In genomic region chr11:96257036-96257435, GRCh38 we compare ENCODE assay signal across 12 cellular contexts.
DNase-seq lines count a peak whose midpoint lies in the region; TF ChIP-seq lines count a peak whose summit lies in the region.
"Had no signal": no experiment of that assay in that cellular context is flagged by ENCODE, and none has a peak within 500 bp of the region (broad histone marks: within the 10 kb centered on the region; RNA-seq: fewer than 3 reads in every experiment).

No MANE protein-coding gene starts in this region.

- peaks cover 96% of the 10 kb centered on the region for H3K4me1 Mint-ChIP-seq in activated naive CD4-positive, alpha-beta T cell treated with anti-CD3 and anti-CD28 coated beads, Interleukin-2, amount 10 ng/mL, durations not matched to agents 7 days and 5 days
- H3K4me1 Mint-ChIP-seq in T-helper 1 cell treated with Interleukin-12 subunit alpha and Interleukin-12 subunit beta and Interleukin-4 antibody, amounts not matched to agents 30 μg/mL and 1 μg/mL, for 36 hours (ENCODE audit: low read depth) = peaks cover 71% of the 10 kb centered on the region

- H3K9me3 ChIP-seq in hepatocyte (ENCODE audit: low read depth) (no peaks in the 10 kb centered on the region), transverse colon (no peaks in the 10 kb centered on the region)
- H3K9me3 ChIP-seq: thoracic aorta had no signal

- no peaks in the 10 kb centered on the region for H3K9me2 ChIP-seq in hepatocyte (replicated peaks; ENCODE audit: insufficient read depth)

- peak overlapping the region; percentile 96 for H3K27ac Mint-ChIP-seq in activated naive CD4-positive, alpha-beta T cell treated with anti-CD3 and anti-CD28 coated beads, Interleukin-2, amount 10 ng/mL, durations not matched to agents 7 days and 5 days
- peak overlapping the region; percentile 97 for H3K27ac Mint-ChIP-seq in T-helper 1 cell treated with Interleukin-12 subunit alpha and Interleukin-12 subunit beta and Interleukin-4 antibody, amounts not matched to agents 30 μg/mL and 1 μg/mL, for 36 hours
- H3K27ac Mint-ChIP-seq: H9 had no signal

- peaks cover under 1% of the 10 kb centered on the region for H3K9me3 Mint-ChIP-seq in activated naive CD4-positive, alpha-beta T cell treated with anti-CD3 and anti-CD28 coated beads, Interleukin-2, amount 10 ng/mL, durations not matched to agents 7 days and 5 days
- H3K9me3 Mint-ChIP-seq in T-helper 1 cell treated with Interleukin-12 subunit alpha and Interleukin-12 subunit beta and Interleukin-4 antibody, amounts not matched to agents 30 μg/mL and 1 μg/mL, for 36 hours = no peaks in the 10 kb centered on the region
- H3K9me3 Mint-ChIP-seq: H9 had no signal

- no peaks in the 10 kb centered on the region for H3K36me3 ChIP-seq in hepatocyte (replicated peaks; ENCODE audit: insufficient read depth, low read depth)
- H3K36me3 ChIP-seq in transverse colon = no peaks in the 10 kb centered on the region
- H3K36me3 ChIP-seq: thoracic aorta had no signal

- TF ChIP-seq POLR2A in transverse colon (IDR thresholded peaks at IDR 0.05) = no peak

- CTCF ChIA-PET in activated naive CD4-positive, alpha-beta T cell treated with anti-CD3 and anti-CD28 coated beads, Interleukin-2, amount 10 ng/mL, durations not matched to agents 7 days and 5 days (lab: Charles Lee) = interaction anchor here (1.0 to 1.8 kb wide), 4 partner anchors 9 to 85 kb away, joined by 3 to 16 read pairs (median 3); partner anchors contain the start of gene MAML2

- no peak overlapping the region for H3K4me3 ChIP-seq in hepatocyte
- H3K4me3 ChIP-seq in transverse colon = no peak overlapping the region
- H3K4me3 ChIP-seq: thoracic aorta had no signal

- TF ChIP-seq CTCF in hepatocyte (IDR thresholded peaks at IDR 0.05; ENCODE audit: poor library complexity) = no peak
- no peak for TF ChIP-seq CTCF in transverse colon (IDR thresholded peaks at IDR 0.05)

- no peaks in the 10 kb centered on the region for H3K27me3 Mint-ChIP-seq in activated naive CD4-positive, alpha-beta T cell treated with anti-CD3 and anti-CD28 coated beads, Interleukin-2, amount 10 ng/mL, durations not matched to agents 7 days and 5 days
- no peaks in the 10 kb centered on the region for H3K27me3 Mint-ChIP-seq in T-helper 1 cell treated with Interleukin-12 subunit alpha and Interleukin-12 subunit beta and Interleukin-4 antibody, amounts not matched to agents 30 μg/mL and 1 μg/mL, for 36 hours (ENCODE audit: low read depth)

- in situ Hi-C loops in transverse colon (cut with MboI; ENCODE audit: low pct_ligation_motif_present in 1 of 4, low pct_unique_long_range_greater_than_20kb in 1 of 4, low sequenced_read_pairs in 3 of 4) = no loop called here

- peaks cover 35% of the 10 kb centered on the region for H3K4me1 ChIP-seq in hepatocyte (ENCODE audit: insufficient read depth)
- peaks cover 17 to 67% (median 29%) of the 10 kb centered on the region in 4 donors for H3K4me1 ChIP-seq in transverse colon

- H3K4me3 Mint-ChIP-seq in activated naive CD4-positive, alpha-beta T cell treated with anti-CD3 and anti-CD28 coated beads, Interleukin-2, amount 10 ng/mL, durations not matched to agents 7 days and 5 days = peak overlapping the region; percentile 52
- H3K4me3 Mint-ChIP-seq in T-helper 1 cell treated with Interleukin-12 subunit alpha and Interleukin-12 subunit beta and Interleukin-4 antibody, amounts not matched to agents 30 μg/mL and 1 μg/mL, for 36 hours = peak overlapping the region; percentile 75
- H3K4me3 Mint-ChIP-seq: H9 had no signal

- H4K20me1 ChIP-seq in hepatocyte (ENCODE audit: insufficient read depth, poor library complexity, severe bottlenecking) = no peaks in the 10 kb centered on the region

- peaks cover 48% of the 10 kb centered on the region for H3K36me3 Mint-ChIP-seq in activated naive CD4-positive, alpha-beta T cell treated with anti-CD3 and anti-CD28 coated beads, Interleukin-2, amount 10 ng/mL, durations not matched to agents 7 days and 5 days
- peaks cover 18% of the 10 kb centered on the region for H3K36me3 Mint-ChIP-seq in T-helper 1 cell treated with Interleukin-12 subunit alpha and Interleukin-12 subunit beta and Interleukin-4 antibody, amounts not matched to agents 30 μg/mL and 1 μg/mL, for 36 hours (ENCODE audit: low read depth)

- no peak overlapping the region for H2AFZ ChIP-seq in hepatocyte

- H3K27ac ChIP-seq in hepatocyte = peak overlapping the region; percentile 62
- H3K27ac ChIP-seq in transverse colon = peak overlapping the region; percentile 69 to 85 (median 73)

- intact Hi-C loops in transverse colon (cut with DNase I; ENCODE audit: low total_unique reads) = no loop called here

- no peak for DNase-seq in activated naive CD4-positive, alpha-beta T cell treated with anti-CD3 and anti-CD28 coated beads, Interleukin-2, amount 10 ng/mL, durations not matched to agents 7 days and 5 days
- DNase-seq in activated naive CD4-positive, alpha-beta T cell (lab: John Stamatoyannopoulos, UW) = no peak
- DNase-seq in hepatocyte (ENCODE audit: low spot score) (no peak), transverse colon (no peak), glomerular visceral epithelial cell (ENCODE audit: extremely low spot score) (no peak), NCI-H446 treated with DMSO at 0.1 percent for 48 hours (lab: John Stamatoyannopoulos, UW) (no peak)
- no peak for DNase-seq in stimulated activated CD4-positive, alpha-beta T cell treated with anti-CD3 and anti-CD28 coated beads, Interleukin-2, amount 100 ng/mL, for 48 hours
- DNase-seq: activated gamma-delta T cell, AML-193, H9 had no signal

- no peak for TF ChIP-seq EP300 in transverse colon (IDR thresholded peaks at IDR 0.05; ENCODE audit: low read depth)

- H3K79me2 ChIP-seq in hepatocyte = peaks cover 64% of the 10 kb centered on the region

- peak overlapping the region; percentile 20 for H3K4me2 ChIP-seq in hepatocyte

- H3K27me3 ChIP-seq in hepatocyte = no peaks in the 10 kb centered on the region
- H3K27me3 ChIP-seq in transverse colon = no peaks in the 10 kb centered on the region
